2 cellular contexts compared by ENCODE assay signal in genomic region chr1:3310718-3311400, GRCh38.
TF ChIP-seq lines count a peak whose summit lies in the region.

No MANE protein-coding gene starts in this region.

TF ChIP-seq in IMR-90, 13 proteins besides CTCF, POLR2A, EP300 and RAD21:
- TF ChIP-seq CEBPB (IDR thresholded peaks at IDR 0.05; ENCODE audit: low read depth, low read length) (no peak), RCOR1 (IDR thresholded peaks at IDR 0.05; ENCODE audit: insufficient replicate concordance, low read length) (no peak), MXI1 (IDR thresholded peaks at IDR 0.05; ENCODE audit: borderline replicate concordance, low read depth, low read length) (no peak), SMC3 (IDR thresholded peaks at IDR 0.05; ENCODE audit: low read depth, low read length) (no peak), ELK1 (IDR thresholded peaks at IDR 0.05; ENCODE audit: borderline replicate concordance, low read depth, low read length) (no peak), MAFK (IDR thresholded peaks at IDR 0.05; ENCODE audit: low read depth, low read length) (no peak), FOS (IDR thresholded peaks at IDR 0.05; ENCODE audit: low read depth, low read length) (no peak), CHD1 (IDR thresholded peaks at IDR 0.05; ENCODE audit: low read depth, low read length) (no peak), BHLHE40 (IDR thresholded peaks at IDR 0.05; ENCODE audit: low read depth, low read length) (no peak), NFE2L2 (IDR thresholded peaks at IDR 0.05; ENCODE audit: low read depth, low read length) (no peak), USF2 (IDR thresholded peaks at IDR 0.05; ENCODE audit: low read depth, low read length) (no peak), RFX5 (IDR thresholded peaks at IDR 0.05; ENCODE audit: low read depth, low read length) (no peak), MAZ (IDR thresholded peaks at IDR 0.05; ENCODE audit: borderline replicate concordance, low read depth, low read length) (no peak)

TF ChIP-seq in K562, 482 proteins besides CTCF, POLR2A, EP300 and RAD21:
- TF ChIP-seq GTF2E2 (tag; IDR thresholded peaks at IDR 0.05) (no peak), PHF20 (IDR thresholded peaks at IDR 0.05; ENCODE audit: partially characterized antibody) (peak; percentile 49)
